Comparison of ENCODE assay signal across 25 cellular contexts in the genomic region with DNA sequence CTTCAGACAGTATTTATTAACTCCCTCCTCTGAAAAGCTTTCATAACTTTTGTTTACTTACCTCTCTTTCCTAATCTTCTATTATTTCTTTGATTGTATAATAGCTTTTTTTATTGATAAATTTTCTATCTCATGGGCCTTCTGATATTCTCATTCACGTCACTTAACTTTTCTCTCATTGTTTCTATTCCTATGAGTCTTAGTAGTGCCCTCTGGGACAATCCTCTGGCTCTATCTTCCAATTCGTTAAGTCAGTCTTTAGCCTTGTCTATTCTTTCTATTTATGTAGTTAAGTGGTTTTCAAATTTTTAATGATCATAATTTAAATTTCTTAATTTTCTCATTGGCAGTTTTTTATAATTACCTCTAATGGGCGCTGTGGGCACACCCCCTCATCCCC. TPM values are rescaled to one million over a fixed set of nuclear protein-coding genes. Genes with fewer than 3 reads are reported as not detected.
"Had no signal": no experiment of that assay in that cellular context is flagged by ENCODE, and none has a peak within 500 bp of the region (broad histone marks: within the 10 kb centered on the region; RNA-seq: fewer than 3 reads in every experiment).

No MANE protein-coding gene starts in this region.

- H3K27ac ChIP-seq: colonic mucosa, coronary artery, dorsolateral prefrontal cortex, epithelial cell of prostate, esophagus muscularis mucosa, esophagus squamous epithelium, foreskin keratinocyte, gastroesophageal sphincter, heart left ventricle, heart right ventricle, hepatocyte had no signal

- H3K36me3 ChIP-seq: colonic mucosa, esophagus muscularis mucosa, esophagus squamous epithelium, gastroesophageal sphincter, heart left ventricle, heart right ventricle had no signal

- H3K79me2 ChIP-seq: hepatocyte had no signal

- H3K27me3 ChIP-seq: colonic mucosa, esophagus squamous epithelium had no signal

- H3K9me3 ChIP-seq: colonic mucosa, esophagus muscularis mucosa, esophagus squamous epithelium had no signal

- H3K4me2 ChIP-seq: hepatocyte had no signal

- H3K4me1 ChIP-seq: colonic mucosa, esophagus muscularis mucosa, esophagus squamous epithelium, foreskin keratinocyte, gastroesophageal sphincter, heart left ventricle, heart right ventricle had no signal

- H3K4me3 ChIP-seq: colonic mucosa, coronary artery, dorsolateral prefrontal cortex, esophagus muscularis mucosa, esophagus squamous epithelium, gastroesophageal sphincter, heart left ventricle, heart right ventricle, hepatocyte had no signal

- ATAC-seq: effector memory CD8-positive, alpha-beta T cell; esophagus mucosa; foreskin keratinocyte; gastroesophageal sphincter; heart left ventricle; heart right ventricle had no signal

- H2AFZ ChIP-seq: hepatocyte had no signal

- DNase-seq: colonic mucosa; cortex of kidney; dermis blood vessel endothelial cell; dorsolateral prefrontal cortex; effector CD4-positive, alpha-beta T cell; effector CD8-positive, alpha-beta T cell; effector memory CD4-positive, alpha-beta T cell; effector memory CD8-positive, alpha-beta T cell; endodermal cell; erythroblast; esophagus squamous epithelium; foreskin fibroblast; foreskin keratinocyte; foreskin melanocyte; glutamatergic neuron; head of caudate nucleus; heart left ventricle; heart right ventricle had no signal

RNA-seq across cellular contexts. Expression of gene ELMO1, which starts 6.4 kb away (rescaled TPM):
- total RNA-seq: foreskin keratinocyte had no signal
- polyA plus RNA-seq: fibroblast of lung, foreskin keratinocyte had no signal
